Comparison of ENCODE assay signal across 8 cellular contexts in genomic region chr1:23743287-23744052, GRCh38. TPM values are rescaled to one million over a fixed set of nuclear protein-coding genes. Genes with fewer than 3 reads are reported as not detected.
A peak's percentile ranks its signal among the peaks of the same experiment; 100 is the strongest.
DNase-seq lines count a peak whose midpoint lies in the region; ATAC-seq and TF ChIP-seq lines count a peak whose summit lies in the region.

ELOA (plus strand) TSS chr1:23743471; CDS start chr1:23743504, 33 bp downstream.

- H3K4ac ChIP-seq in IMR-90 (ENCODE audit: low read depth, low read length): peak within 1 kb of the TSS; percentile 85

- H3K4me2 ChIP-seq in IMR-90 (ENCODE audit: low read depth, low read length) (peak within 1 kb of the TSS; percentile 100), SK-N-SH (peak within 1 kb of the TSS; percentile 90)

- peaks cover 47% of the 10 kb centered on the region for H3K4me1 Mint-ChIP-seq in activated naive CD4-positive, alpha-beta T cell treated with anti-CD3 and anti-CD28 coated beads, Interleukin-2, amount 10 ng/mL, durations not matched to agents 7 days and 5 days

- H3K9me3 Mint-ChIP-seq in activated naive CD4-positive, alpha-beta T cell treated with anti-CD3 and anti-CD28 coated beads, Interleukin-2, amount 10 ng/mL, durations not matched to agents 7 days and 5 days: no peaks in the 10 kb centered on the region

- H3K18ac ChIP-seq in IMR-90 (ENCODE audit: low read depth, low read length): no peak within 1 kb of the TSS; the same call in 1 of the 2 replicates

- peaks cover 2% of the 10 kb centered on the region; the same call in 1 of the 2 replicates for H3K36me3 ChIP-seq in IMR-90 (ENCODE audit: control insufficient read depth, insufficient read depth, low read length)
- peaks cover 6 to 16% of the 10 kb centered on the region in 2 experiments for H3K36me3 ChIP-seq in SK-N-SH (replicated peaks in 1 of 2; ENCODE audit: control insufficient read depth in 1 of 2, insufficient read depth in 2 of 2, low read length in 1 of 2)
- H3K36me3 ChIP-seq in testis (ENCODE audit: low read depth, missing control alignments): no peaks in the 10 kb centered on the region

- CTCF ChIA-PET in IMR-90 (lab: Yijun Ruan, JAX) (interaction anchor here (1.0 kb wide), 1 partner anchor 9 kb away, joined by 3 read pairs; no protein-coding TSS in a partner anchor), SK-N-SH (lab: Yijun Ruan, JAX) (interaction anchor here (0.6 to 4.2 kb wide), 8 partner anchors 8 to 1175 kb away, joined by 3 to 21 read pairs (median 4); no protein-coding TSS in a partner anchor)
- CTCF ChIA-PET in activated naive CD4-positive, alpha-beta T cell treated with anti-CD3 and anti-CD28 coated beads, Interleukin-2, amount 10 ng/mL, durations not matched to agents 7 days and 5 days (lab: Charles Lee): interaction anchor here (0.6 to 1.9 kb wide), 4 partner anchors 12 to 531 kb away, joined by 3 to 7 read pairs (median 4); partner anchors contain the start of gene RPL11

- TF ChIP-seq RAD21 in IMR-90 (IDR thresholded peaks at IDR 0.05; ENCODE audit: low read length): no peak
- TF ChIP-seq RAD21 in SK-N-SH (IDR thresholded peaks at IDR 0.05; ENCODE audit: low read length): no peak

- peak within 1 kb of the TSS; percentile 43 for H4K5ac ChIP-seq in IMR-90 (ENCODE audit: low read depth, low read length)

- H3K27ac ChIP-seq in IMR-90 (ENCODE audit: insufficient read depth, low read length) (peak within 1 kb of the TSS; percentile 86), SK-N-SH (ENCODE audit: low read depth in 2 of 2, low read length in 1 of 2) (peak within 1 kb of the TSS; percentile 64 to 88; a peak in 3 of 4 replicates), testis (peak within 1 kb of the TSS; percentile 84 to 89)

- POLR2A ChIA-PET in IMR-90 (lab: Charles Lee; ENCODE audit: unreplicated experiment): interaction anchor here (0.6 kb wide), 1 partner anchor 9 kb away, joined by 4 read pairs; no protein-coding TSS in a partner anchor
- POLR2A ChIA-PET in SK-N-SH (lab: Yijun Ruan, JAX): interaction anchor here (0.9 to 1.8 kb wide), 7 partner anchors 20 to 399 kb away, joined by 3 to 6 read pairs (median 3); partner anchors contain the start of genes HMGCL, HNRNPR, LYPLA2 and RPL11

- peaks cover 51% of the 10 kb centered on the region for H3K79me2 ChIP-seq in SK-N-SH (ENCODE audit: insufficient read depth)

- WGBS in IMR-90 (ENCODE audit: extremely low coverage in 2 of 2, insufficient read length in 1 of 2), 2 experiments: 1% methylated on average over 71 of the region's 109 CpGs; no CpG with 5 or more reads in 1 of the 2 experiments
- 2% methylated on average over 15 of the region's 109 CpGs for WGBS in SK-N-SH (ENCODE audit: low lambda C conversion rate)
- 1% methylated on average over 56 of the region's 109 CpGs; no CpG with 5 or more reads in 1 of the 2 donors for WGBS in testis, 2 donors

- H2BK5ac ChIP-seq in IMR-90 (ENCODE audit: low read depth, low read length, poor library complexity, severe bottlenecking): peak within 1 kb of the TSS; percentile 65

- TF ChIP-seq EP300 in SK-N-SH (IDR thresholded peaks at IDR 0.05; ENCODE audit: borderline replicate concordance in 1 of 2, low read depth in 1 of 2, low read length in 1 of 2): no peak

- peak within 1 kb of the TSS; percentile 52; the same call in 1 of the 2 replicates for H2BK120ac ChIP-seq in IMR-90 (ENCODE audit: low read depth, low read length)

- H2AK9ac ChIP-seq in IMR-90 (replicated peaks; ENCODE audit: low read depth, low read length, poor library complexity): peak within 1 kb of the TSS; percentile 98

- H3K9me2 ChIP-seq in SK-N-SH: no peaks in the 10 kb centered on the region

- H3K9ac ChIP-seq in IMR-90 (ENCODE audit: low read depth, low read length): peak within 1 kb of the TSS; percentile 88
- peak within 1 kb of the TSS; percentile 79 for H3K9ac ChIP-seq in SK-N-SH

- intact Hi-C loops in IMR-90 (cut with micrococcal nuclease): loop anchor here (5.0 kb wide), 1 partner anchor 51 kb away; the partner anchor contains the start of gene RPL11
- intact Hi-C loops in testis (cut with DNase I; ENCODE audit: low total_unique reads): no loop called here

- H3K4me3 ChIP-seq in IMR-90 (ENCODE audit: insufficient read depth, low read depth, low read length) (peak within 1 kb of the TSS; percentile 88), SK-N-SH (ENCODE audit: low read depth in 2 of 2, low read length in 1 of 2) (peak within 1 kb of the TSS; percentile 74 to 93), testis (peak within 1 kb of the TSS; percentile 89 to 96)

- dilution Hi-C loops in IMR-90 (cut with HindIII; ENCODE audit: low sequenced_read_pairs, unreplicated experiment): no loop called here

- H3K4me1 ChIP-seq in IMR-90 (ENCODE audit: control insufficient read depth, insufficient read depth, low read length) (peaks cover 2% of the 10 kb centered on the region), SK-N-SH (ENCODE audit: control insufficient read depth in 1 of 2, insufficient read depth in 2 of 2, low read depth in 1 of 2, low read length in 1 of 2) (peaks cover 4 to 14% of the 10 kb centered on the region in 2 experiments; a peak in 2 of 4 replicates), testis (no peaks in the 10 kb centered on the region)

- H3K79me1 ChIP-seq in IMR-90 (ENCODE audit: low read depth in 1 of 2, low read length in 2 of 2): peaks cover 20 to 66% of the 10 kb centered on the region in 2 experiments

- H3K23ac ChIP-seq in IMR-90 (ENCODE audit: low read depth, low read length): peak within 1 kb of the TSS; percentile 91

- TF ChIP-seq CTCF in IMR-90 (conservative IDR thresholded peaks at IDR 0.05; ENCODE audit: low read depth, low read length) (no peak), SK-N-SH (IDR thresholded peaks at IDR 0.05) (no peak), omental fat pad (IDR thresholded peaks at IDR 0.05) (no peak), testis (IDR thresholded peaks at IDR 0.05) (no peak)

- peaks cover 22% of the 10 kb centered on the region for H3K36me3 Mint-ChIP-seq in activated naive CD4-positive, alpha-beta T cell treated with anti-CD3 and anti-CD28 coated beads, Interleukin-2, amount 10 ng/mL, durations not matched to agents 7 days and 5 days

- no peaks in the 10 kb centered on the region for H3K27me3 ChIP-seq in IMR-90 (ENCODE audit: control insufficient read depth, insufficient read depth, low read length)
- H3K27me3 ChIP-seq in SK-N-SH (ENCODE audit: insufficient read depth): no peaks in the 10 kb centered on the region
- no peaks in the 10 kb centered on the region for H3K27me3 ChIP-seq in testis

- TF ChIP-seq POLR2A in IMR-90 (IDR thresholded peaks at IDR 0.05; ENCODE audit: low read depth, low read length) (peak; percentile 59), testis (IDR thresholded peaks at IDR 0.05) (peak; percentile 40)

- peak; percentile 56 for DNase-seq in DMS79 (lab: John Stamatoyannopoulos, UW)
- peak; percentile 53 for DNase-seq in IMR-90
- DNase-seq in SK-N-SH: peak; percentile 99
- DNase-seq in activated naive CD4-positive, alpha-beta T cell treated with anti-CD3 and anti-CD28 coated beads, Interleukin-2, amount 10 ng/mL, durations not matched to agents 7 days and 5 days: peak; percentile 88
- DNase-seq in glomerular endothelial cell (ENCODE audit: extremely low read depth, low read depth, low spot score): no peak
- DNase-seq in omental fat pad (ENCODE audit: low spot score): peak; percentile 28
- DNase-seq in testis: peak; percentile 79

- H3K14ac ChIP-seq in IMR-90 (replicated peaks; ENCODE audit: low read depth, low read length): peak within 1 kb of the TSS; percentile 94

- H3K4me3 Mint-ChIP-seq in activated naive CD4-positive, alpha-beta T cell treated with anti-CD3 and anti-CD28 coated beads, Interleukin-2, amount 10 ng/mL, durations not matched to agents 7 days and 5 days: peak within 1 kb of the TSS; percentile 91

- in situ Hi-C loops in IMR-90 (cut with MboI; ENCODE audit: low sequenced_read_pairs): no loop called here

- H2AK5ac ChIP-seq in IMR-90 (ENCODE audit: low read depth, low read length): peak within 1 kb of the TSS; percentile 68; the same call in 1 of the 2 replicates

- peak within 1 kb of the TSS; percentile 81 for H4K91ac ChIP-seq in IMR-90 (ENCODE audit: insufficient read depth, low read depth, low read length)

- no peaks in the 10 kb centered on the region for H3K9me3 ChIP-seq in IMR-90 (ENCODE audit: control insufficient read depth, insufficient read depth, low read length)
- no peaks in the 10 kb centered on the region for H3K9me3 ChIP-seq in SK-N-SH
- no peaks in the 10 kb centered on the region for H3K9me3 ChIP-seq in testis

- H2BK15ac ChIP-seq in IMR-90 (ENCODE audit: low read depth, low read length): no peak within 1 kb of the TSS

- peak; percentile 81 for ATAC-seq in GM21390 (IDR thresholded peaks at IDR 0.05; ENCODE audit: unreplicated experiment)
- ATAC-seq in IMR-90 (ENCODE audit: low read depth): peak; percentile 93
- ATAC-seq in omental fat pad (ENCODE audit: low FRiP score): peak; percentile 83

- peaks cover 3% of the 10 kb centered on the region; the same call in 1 of the 2 replicates for H3K9me1 ChIP-seq in IMR-90 (ENCODE audit: insufficient read depth, low read length)

- no peaks in the 10 kb centered on the region for H3K27me3 Mint-ChIP-seq in activated naive CD4-positive, alpha-beta T cell treated with anti-CD3 and anti-CD28 coated beads, Interleukin-2, amount 10 ng/mL, durations not matched to agents 7 days and 5 days

- peak within 1 kb of the TSS; percentile 93 for H3K27ac Mint-ChIP-seq in activated naive CD4-positive, alpha-beta T cell treated with anti-CD3 and anti-CD28 coated beads, Interleukin-2, amount 10 ng/mL, durations not matched to agents 7 days and 5 days

- no peak within 1 kb of the TSS for H2BK20ac ChIP-seq in IMR-90 (ENCODE audit: low read depth, low read length)

- peaks cover 26% of the 10 kb centered on the region for H3F3A ChIP-seq in SK-N-SH (replicated peaks; ENCODE audit: insufficient read depth)

- peak within 1 kb of the TSS; percentile 94 to 96 for H4K8ac ChIP-seq in IMR-90 (ENCODE audit: low read depth in 2 of 2, low read length in 2 of 2)

- peaks cover 44% of the 10 kb centered on the region for H4K20me1 ChIP-seq in IMR-90 (ENCODE audit: insufficient read depth, low read length)
- H4K20me1 ChIP-seq in SK-N-SH (ENCODE audit: insufficient read depth): peaks cover 46% of the 10 kb centered on the region

- H3K56ac ChIP-seq in IMR-90 (ENCODE audit: extremely low read depth, insufficient read depth, low read length): peak within 1 kb of the TSS; percentile 57; the same call in 1 of the 2 replicates

- no TSS peak for BruUV-seq in IMR-90 (replicated peaks; lab: Mats Ljungman, UMichigan)

- H2AFZ ChIP-seq in IMR-90 (replicated peaks; ENCODE audit: low read length, poor library complexity) (peak within 1 kb of the TSS; percentile 98), SK-N-SH (ENCODE audit: low read depth) (peak within 1 kb of the TSS; percentile 83)

RNA-seq across cellular contexts. Expression of gene ELOA, which starts in this region (rescaled TPM):
- total RNA-seq in IMR-90 (2012; rRNA removed) (40.7 and 44.4 TPM in 2 replicates), glomerular endothelial cell (40.2 and 49.4 TPM in 2 replicates), omental fat pad (10 to 100 TPM; 44.1 to 73.7 (median 54.1) TPM), testis (10 to 100 TPM; 38.7 to 41.9 TPM)
- polyA plus RNA-seq in IMR-90 (2012; rRNA removed) (19.5 and 22.9 TPM in 2 replicates), SK-N-SH (2012; rRNA removed) (14.5 and 17.7 TPM in 2 replicates), testis (ENCODE audit: insufficient read depth, low read depth, low replicate concordance) (51.3 TPM)
- polyA plus RNA-seq in IMR-90 (2012; cell fraction: cytosol; rRNA removed): 5.5 and 9.2 TPM in 2 replicates
- 9.4 and 25.4 TPM in 2 replicates for polyA plus RNA-seq in IMR-90 (2012; cell fraction: nucleus; rRNA removed; ENCODE audit: low replicate concordance)
- polyA plus RNA-seq in SK-N-SH (2012; cell fraction: cytosol; rRNA removed): 18.0 and 18.4 TPM in 2 replicates
- 20.3 and 24.9 TPM in 2 replicates for polyA plus RNA-seq in SK-N-SH (2012; cell fraction: nucleus; rRNA removed)
